8 cellular contexts compared by ENCODE assay signal in genomic region chr1:160519542-160520435, GRCh38. TPM values are rescaled to one million over a fixed set of nuclear protein-coding genes. Genes with fewer than 3 reads are reported as not detected.
DNase-seq lines count a peak whose midpoint lies in the region; ATAC-seq and TF ChIP-seq lines count a peak whose summit lies in the region.

No MANE protein-coding gene starts in this region.

- H3K9me3 Mint-ChIP-seq in CD8-positive, alpha-beta T cell, result peaks cover under 1% of the 10 kb centered on the region
- peaks cover 4% of the 10 kb centered on the region; the same call in 2 of the 3 replicates for H3K9me3 Mint-ChIP-seq in GM23338

- no peaks in the 10 kb centered on the region for H3K36me3 ChIP-seq in CD8-positive, alpha-beta T cell (ENCODE audit: insufficient read depth, low read length)
- H3K36me3 ChIP-seq in GM23338 (ENCODE audit: insufficient read depth) (no peaks in the 10 kb centered on the region), brain microvascular endothelial cell (replicated peaks) (no peaks in the 10 kb centered on the region)

- no peaks in the 10 kb centered on the region for H3K27me3 Mint-ChIP-seq in CD8-positive, alpha-beta T cell (ENCODE audit: low read depth)
- peaks cover 4% of the 10 kb centered on the region for H3K27me3 Mint-ChIP-seq in GM23338 (ENCODE audit: insufficient read depth, low read depth, poor library complexity)

- in situ Hi-C loops in brain microvascular endothelial cell (cut with HindIII; ENCODE audit: low pct_ligation_motif_present, low sequenced_read_pairs), result no loop called here

- DNase-seq in CD8-positive, alpha-beta T cell, result peak in 1 of 7 experiments; percentile 28
- peak; percentile 28 for DNase-seq in GM23338 (ENCODE audit: low spot score)
- DNase-seq in SW480 (ENCODE audit: low spot score), result peak; percentile 81
- DNase-seq in iris pigment epithelial cell (ENCODE audit: low read depth), result peak; percentile 1
- no peak for DNase-seq in NCI-H1930 (lab: John Stamatoyannopoulos, UW)
- no peak for DNase-seq in Right ventricle myocardium inferior (ENCODE audit: missing footprints)
- no peak for DNase-seq in brain microvascular endothelial cell

- peak overlapping the region; percentile 65 for H3K27ac ChIP-seq in CD8-positive, alpha-beta T cell (ENCODE audit: low read depth, low read length)
- no peak overlapping the region for H3K27ac ChIP-seq in GM23338 (ENCODE audit: low read depth)
- H3K27ac ChIP-seq in brain microvascular endothelial cell, result no peak overlapping the region

- no peaks in the 10 kb centered on the region for H3K27me3 ChIP-seq in CD8-positive, alpha-beta T cell (ENCODE audit: insufficient read depth, low read length)
- H3K27me3 ChIP-seq in GM23338 (ENCODE audit: insufficient read depth), result no peaks in the 10 kb centered on the region
- no peaks in the 10 kb centered on the region for H3K27me3 ChIP-seq in brain microvascular endothelial cell (replicated peaks)

- no peaks in the 10 kb centered on the region for H3K9me3 ChIP-seq in CD8-positive, alpha-beta T cell (ENCODE audit: low read length)

- POLR2A ChIA-PET in CD8-positive, alpha-beta T cell (lab: Charles Lee), result interaction anchor here (1.0 to 1.3 kb wide), 3 partner anchors 14 to 37 kb away, joined by 3 to 6 read pairs (median 5); no protein-coding TSS in a partner anchor

- peak overlapping the region; percentile 24; the same call in 1 of the 2 replicates for H2AFZ ChIP-seq in GM23338

- intact Hi-C loops in CD8-positive, alpha-beta T cell (cut with DNase I, micrococcal nuclease), result loop anchor here (2.0 to 5.0 kb wide), 7 partner anchors 15 to 91 kb away; partner anchors contain the start of gene CD84 (in 1 of the 2)
- intact Hi-C loops in Right ventricle myocardium inferior (cut with DNase I), result no loop called here

- peak overlapping the region; percentile 81 for H3K4me3 ChIP-seq in CD8-positive, alpha-beta T cell (ENCODE audit: low read depth, low read length)
- H3K4me3 ChIP-seq in GM23338 (no peak overlapping the region), brain microvascular endothelial cell (ENCODE audit: low read depth, low read length) (no peak overlapping the region)

- CTCF ChIA-PET in CD8-positive, alpha-beta T cell (lab: Charles Lee), result interaction anchor here (0.7 to 1.3 kb wide), 6 partner anchors 20 to 156 kb away, joined by 3 to 6 read pairs (median 3); no protein-coding TSS in a partner anchor

- no peaks in the 10 kb centered on the region for H3K9me2 ChIP-seq in GM23338 (ENCODE audit: insufficient read depth)

- TF ChIP-seq CTCF in CD8-positive, alpha-beta T cell (IDR thresholded peaks at IDR 0.05), result peak; percentile 58
- TF ChIP-seq CTCF in GM23338 (conservative IDR thresholded peaks at IDR 0.05; ENCODE audit: low read depth in 2 of 2) (peak in 1 of 2 experiments; percentile 19; a peak in 1 of 4 replicates), brain microvascular endothelial cell (IDR thresholded peaks at IDR 0.05; ENCODE audit: low read depth, low read length, missing control alignments) (no peak)

- peak overlapping the region; percentile 13 for H3K4me2 ChIP-seq in GM23338

- peaks cover 62% of the 10 kb centered on the region for H3K4me1 ChIP-seq in CD8-positive, alpha-beta T cell (ENCODE audit: insufficient read depth, low read length)
- peaks cover 26% of the 10 kb centered on the region for H3K4me1 ChIP-seq in GM23338 (ENCODE audit: insufficient read depth)

- H3K4me1 Mint-ChIP-seq in CD8-positive, alpha-beta T cell (ENCODE audit: low read depth), result peaks cover 93% of the 10 kb centered on the region
- peaks cover 27% of the 10 kb centered on the region for H3K4me1 Mint-ChIP-seq in GM23338

- no peaks in the 10 kb centered on the region for H3F3A ChIP-seq in GM23338 (replicated peaks; ENCODE audit: low read depth)

- peak overlapping the region; percentile 95 for H3K27ac Mint-ChIP-seq in CD8-positive, alpha-beta T cell
- no peak overlapping the region; the same call in 1 of the 2 replicates for H3K27ac Mint-ChIP-seq in GM23338

- H3K4me3 Mint-ChIP-seq in CD8-positive, alpha-beta T cell, result peak overlapping the region; percentile 91
- no peak overlapping the region for H3K4me3 Mint-ChIP-seq in GM23338

- H3K36me3 Mint-ChIP-seq in CD8-positive, alpha-beta T cell, result peaks cover 34% of the 10 kb centered on the region
- H3K36me3 Mint-ChIP-seq in GM23338 (ENCODE audit: low read depth), result no peaks in the 10 kb centered on the region

- H4K20me1 ChIP-seq in GM23338 (replicated peaks; ENCODE audit: insufficient read depth), result no peaks in the 10 kb centered on the region

- ATAC-seq in CD8-positive, alpha-beta T cell, result peak; percentile 60
- ATAC-seq in GM23338 (peak; percentile 48), HG02970 (IDR thresholded peaks at IDR 0.05; ENCODE audit: low FRiP score, unreplicated experiment) (no peak), Right ventricle myocardium inferior (no peak)

- no peaks in the 10 kb centered on the region for H3K79me2 ChIP-seq in GM23338 (replicated peaks; ENCODE audit: insufficient read depth)

TF ChIP-seq in GM23338, 12 proteins besides CTCF, POLR2A, EP300 and RAD21:
- TF ChIP-seq STAT1 (IDR thresholded peaks at IDR 0.05; ENCODE audit: unreplicated experiment), result no peak
- no peak for TF ChIP-seq POLR2AphosphoS5 (IDR thresholded peaks at IDR 0.05; ENCODE audit: low read depth)
- no peak for TF ChIP-seq CREB1 (CRISPR knock-in tag; IDR thresholded peaks at IDR 0.05; ENCODE audit: low read depth)
- no peak for TF ChIP-seq NANOG (IDR thresholded peaks at IDR 0.05; ENCODE audit: borderline replicate concordance)
- TF ChIP-seq JUNB (IDR thresholded peaks at IDR 0.05; ENCODE audit: unreplicated experiment), result no peak
- TF ChIP-seq EZH2phosphoT487 (IDR thresholded peaks at IDR 0.05; ENCODE audit: unreplicated experiment), result no peak
TF ChIP-seq in GM23338: peak in this region for 0.

RNA-seq across cellular contexts. Expression of gene SLAMF6, which starts 3.3 kb away (rescaled TPM):
- 1 to 10 TPM; 4.6 to 5.2 TPM for total RNA-seq in CD8-positive, alpha-beta T cell
- total RNA-seq in GM23338 (2014; rRNA removed; shearing (Covaris generic)), result not detected in 2 replicates
- polyA plus RNA-seq in GM23338 (2016; fragmentation: Nextera tagmentation; extraction: Ambion mirVana), result not detected in 2 replicates
- 0.46 TPM for total RNA-seq in Right ventricle myocardium inferior

RNA-seq across cellular contexts. Expression of gene CD84, which starts 59.5 kb away (rescaled TPM):
- 10 to 100 TPM; 28.3 to 31.7 TPM for total RNA-seq in CD8-positive, alpha-beta T cell
- under 0.01 TPM in 1 of 2 replicates, not detected in the other for total RNA-seq in GM23338 (2014; rRNA removed; shearing (Covaris generic))
- not detected in 2 replicates for polyA plus RNA-seq in GM23338 (2016; fragmentation: Nextera tagmentation; extraction: Ambion mirVana)
- 3.4 TPM for total RNA-seq in Right ventricle myocardium inferior

Comparison
In these comparisons a context has a peak if more than half of its experiments do, and no peak if none do; other contexts are left out.
1. ATAC-seq: peak in CD8-positive, alpha-beta T cell (single experiment) and GM23338 (single experiment); none in HG02970 (single experiment) and Right ventricle myocardium inferior (single experiment).
2. DNase-seq: peak in GM23338 (single experiment), SW480 (single experiment) and iris pigment epithelial cell (single experiment); none in NCI-H1930 (0 of 2), Right ventricle myocardium inferior (single experiment) and brain microvascular endothelial cell (single experiment).